Comparison of ENCODE assay signal across 8 cellular contexts in genomic region chr3:193240850-193241706, GRCh38. TPM values are rescaled to one million over a fixed set of nuclear protein-coding genes. Genes with fewer than 3 reads are reported as not detected.
A peak's percentile ranks its signal among the peaks of the same experiment; 100 is the strongest.
DNase-seq lines count a peak whose midpoint lies in the region; ATAC-seq and TF ChIP-seq lines count a peak whose summit lies in the region.

Gene PLAAT1, plus strand, starts transcription at chr3:193241222. Its CDS starts 14,429 bp downstream, at chr3:193255651.

- H3K4me1 Mint-ChIP-seq in IgD-negative memory B cell, result peaks cover 0 to 5% (median 4%) of the 10 kb centered on the region in 3 donors
- peaks cover 5% of the 10 kb centered on the region for H3K4me1 Mint-ChIP-seq in stimulated activated naive CD8-positive, alpha-beta T cell treated with anti-CD3 and anti-CD28 coated beads, Interleukin-15, amount 100 ng/mL, for 72 hours

- POLR2A ChIA-PET in RWPE1 (lab: Yijun Ruan, JAX; ENCODE audit: low non-redundant PET), result no interaction called here

- H3K27ac Mint-ChIP-seq in IgD-negative memory B cell, result no peak within 1 kb of the TSS
- no peak within 1 kb of the TSS for H3K27ac Mint-ChIP-seq in stimulated activated naive CD8-positive, alpha-beta T cell treated with anti-CD3 and anti-CD28 coated beads, Interleukin-15, amount 100 ng/mL, for 72 hours

- H3K27ac ChIP-seq in RWPE1 (no peak within 1 kb of the TSS), duodenal mucosa (ENCODE audit: low read depth, low read length) (no peak within 1 kb of the TSS), lower lobe of right lung (no peak within 1 kb of the TSS)

- H3K9me3 Mint-ChIP-seq in IgD-negative memory B cell, result peaks cover 0 to 5% (median 4%) of the 10 kb centered on the region in 3 donors
- peaks cover 0 to 8% of the 10 kb centered on the region in 2 donors for H3K9me3 Mint-ChIP-seq in stimulated activated naive CD8-positive, alpha-beta T cell treated with anti-CD3 and anti-CD28 coated beads, Interleukin-15, amount 100 ng/mL, for 72 hours

- peak within 1 kb of the TSS in 3 of 4 donors; percentile 34 to 59 (median 41) for H3K4me3 Mint-ChIP-seq in IgD-negative memory B cell
- H3K4me3 Mint-ChIP-seq in stimulated activated naive CD8-positive, alpha-beta T cell treated with anti-CD3 and anti-CD28 coated beads, Interleukin-15, amount 100 ng/mL, for 72 hours, result peak within 1 kb of the TSS; percentile 59 to 62

- H3K9ac ChIP-seq in duodenal mucosa (ENCODE audit: low read depth in 1 of 2, low read length in 2 of 2), result no peak within 1 kb of the TSS

- intact Hi-C loops in lower lobe of right lung (cut with DNase I), result no loop called here

- no peaks in the 10 kb centered on the region for H3K4me1 ChIP-seq in duodenal mucosa (ENCODE audit: control insufficient read depth in 1 of 2, insufficient read depth in 2 of 2, low read length in 2 of 2)
- H3K4me1 ChIP-seq in lower lobe of right lung, result no peaks in the 10 kb centered on the region

- CTCF ChIA-PET in RWPE1 (lab: Yijun Ruan, JAX), result no interaction called here

- peaks cover 39% of the 10 kb centered on the region for H3K27me3 Mint-ChIP-seq in IgD-negative memory B cell
- peaks cover 41% of the 10 kb centered on the region for H3K27me3 Mint-ChIP-seq in stimulated activated naive CD8-positive, alpha-beta T cell treated with anti-CD3 and anti-CD28 coated beads, Interleukin-15, amount 100 ng/mL, for 72 hours

- H3K36me3 Mint-ChIP-seq in IgD-negative memory B cell, result peaks cover 4% of the 10 kb centered on the region

- H3K4me3 ChIP-seq in duodenal mucosa (ENCODE audit: low read depth in 1 of 2, low read length in 2 of 2) (peak within 1 kb of the TSS; percentile 52 to 57), lower lobe of right lung (peak within 1 kb of the TSS; percentile 43)

- peak; percentile 97 for DNase-seq in COR-L47 (lab: John Stamatoyannopoulos, UW)
- DNase-seq in RWPE1 (ENCODE audit: low spot score), result peak; percentile 87
- peak; percentile 77 for DNase-seq in lower lobe of right lung
- DNase-seq in stimulated activated naive CD8-positive, alpha-beta T cell treated with anti-CD3 and anti-CD28 coated beads, Interleukin-15, amount 100 ng/mL, for 72 hours, result peak; percentile 8 to 13
- no peak for DNase-seq in effector CD4-positive, alpha-beta T cell

- no peaks in the 10 kb centered on the region for H3K36me3 ChIP-seq in duodenal mucosa (ENCODE audit: control insufficient read depth in 1 of 2, insufficient read depth in 2 of 2, low read length in 2 of 2)
- no peaks in the 10 kb centered on the region for H3K36me3 ChIP-seq in lower lobe of right lung

- H3K27me3 ChIP-seq in duodenal mucosa (ENCODE audit: control insufficient read depth in 1 of 2, insufficient read depth in 2 of 2, low read length in 2 of 2), result peaks cover 4 to 15% of the 10 kb centered on the region in 2 donors
- peaks cover 7% of the 10 kb centered on the region for H3K27me3 ChIP-seq in lower lobe of right lung (ENCODE audit: low read depth)

- peak; percentile 89 for ATAC-seq in GM19438 (IDR thresholded peaks at IDR 0.05; ENCODE audit: low read depth, unreplicated experiment)
- peak; percentile 93 to 95 for ATAC-seq in lower lobe of right lung
- peak; percentile 79 for ATAC-seq in stimulated activated naive CD8-positive, alpha-beta T cell treated with anti-CD3 and anti-CD28 coated beads, Interleukin-15, amount 100 ng/mL, for 72 hours

- no peaks in the 10 kb centered on the region for H3K9me3 ChIP-seq in duodenal mucosa (ENCODE audit: control insufficient read depth in 1 of 2, low read length in 2 of 2)
- no peaks in the 10 kb centered on the region for H3K9me3 ChIP-seq in lower lobe of right lung

- TF ChIP-seq CTCF in RWPE1 (conservative IDR thresholded peaks at IDR 0.05; ENCODE audit: low read depth) (no peak), lower lobe of right lung (IDR thresholded peaks at IDR 0.05) (no peak)

RNA-seq across cellular contexts. Expression of gene PLAAT1, which starts in this region (rescaled TPM):
- polyA plus RNA-seq in IgD-negative memory B cell, result not detected
- not detected for total RNA-seq in lower lobe of right lung

Comparison
In these comparisons a context has a peak if more than half of its experiments do, and no peak if none do; other contexts are left out.
1. Peak in DNase-seq, ATAC-seq and H3K4me3 ChIP-seq in lower lobe of right lung; RNA of the gene not detected or under 1 TPM.